ENCODE assay signal across 1 cellular context in the genomic region with DNA sequence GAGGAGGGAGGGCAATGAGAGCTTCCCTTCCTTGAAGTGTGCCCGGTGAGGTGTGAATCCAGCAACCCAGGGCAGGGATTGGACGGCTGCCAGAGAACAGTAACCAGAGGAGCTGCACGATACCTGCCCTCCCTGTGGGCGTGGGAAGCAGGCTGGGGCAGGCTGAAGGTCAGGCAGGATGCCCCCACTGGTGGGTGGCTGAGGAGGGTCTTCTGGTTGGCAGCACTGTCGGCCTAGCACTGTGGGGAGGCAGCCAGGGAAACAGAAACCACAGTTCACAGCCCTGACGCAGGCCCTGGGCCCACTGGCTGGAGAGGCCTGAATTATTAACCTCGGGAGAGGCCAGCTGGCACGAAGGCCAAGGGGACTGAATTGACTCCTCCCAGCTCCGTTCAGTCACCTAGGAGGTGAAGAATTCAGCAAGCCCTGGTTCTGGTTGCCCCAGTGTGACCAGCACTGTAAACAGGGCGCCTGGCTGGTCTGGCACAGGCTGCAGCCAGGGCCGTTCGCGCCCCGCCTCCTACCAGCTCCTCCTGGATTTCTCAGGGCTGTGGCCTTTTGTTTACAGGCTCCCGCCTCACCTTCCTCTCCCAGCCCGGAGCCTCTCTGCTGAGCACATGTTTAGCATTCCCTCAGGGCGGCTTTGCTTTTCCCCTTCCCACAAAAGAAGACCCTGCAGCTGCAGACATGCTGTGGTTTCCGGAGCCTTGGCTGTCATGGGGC.
TF ChIP-seq lines count a peak whose summit lies in the region.

No MANE protein-coding gene starts in this region.

TF ChIP-seq in HepG2, 621 proteins besides CTCF, POLR2A, EP300 and RAD21 (continued from another document and continues in another):
- no peak for TF ChIP-seq NFE2L2 (IDR thresholded peaks at IDR 0.05; ENCODE audit: low read length)
- peak; percentile 58; the same call in 1 of the 2 replicates for TF ChIP-seq ZNF350 (CRISPR knock-in tag; IDR thresholded peaks at IDR 0.05; ENCODE audit: borderline replicate concordance, low read depth)
- TF ChIP-seq DMAP1 (CRISPR knock-in tag; IDR thresholded peaks at IDR 0.05) = no peak
- no peak for TF ChIP-seq NPAS2 (CRISPR knock-in tag; IDR thresholded peaks at IDR 0.05; ENCODE audit: borderline replicate concordance)
- TF ChIP-seq NCOA1 (CRISPR knock-in tag; IDR thresholded peaks at IDR 0.05) = no peak
- TF ChIP-seq CEBPG (CRISPR knock-in tag; IDR thresholded peaks at IDR 0.05) = no peak
- TF ChIP-seq WIZ (CRISPR knock-in tag; IDR thresholded peaks at IDR 0.05) = no peak
- TF ChIP-seq, protein P1, sequence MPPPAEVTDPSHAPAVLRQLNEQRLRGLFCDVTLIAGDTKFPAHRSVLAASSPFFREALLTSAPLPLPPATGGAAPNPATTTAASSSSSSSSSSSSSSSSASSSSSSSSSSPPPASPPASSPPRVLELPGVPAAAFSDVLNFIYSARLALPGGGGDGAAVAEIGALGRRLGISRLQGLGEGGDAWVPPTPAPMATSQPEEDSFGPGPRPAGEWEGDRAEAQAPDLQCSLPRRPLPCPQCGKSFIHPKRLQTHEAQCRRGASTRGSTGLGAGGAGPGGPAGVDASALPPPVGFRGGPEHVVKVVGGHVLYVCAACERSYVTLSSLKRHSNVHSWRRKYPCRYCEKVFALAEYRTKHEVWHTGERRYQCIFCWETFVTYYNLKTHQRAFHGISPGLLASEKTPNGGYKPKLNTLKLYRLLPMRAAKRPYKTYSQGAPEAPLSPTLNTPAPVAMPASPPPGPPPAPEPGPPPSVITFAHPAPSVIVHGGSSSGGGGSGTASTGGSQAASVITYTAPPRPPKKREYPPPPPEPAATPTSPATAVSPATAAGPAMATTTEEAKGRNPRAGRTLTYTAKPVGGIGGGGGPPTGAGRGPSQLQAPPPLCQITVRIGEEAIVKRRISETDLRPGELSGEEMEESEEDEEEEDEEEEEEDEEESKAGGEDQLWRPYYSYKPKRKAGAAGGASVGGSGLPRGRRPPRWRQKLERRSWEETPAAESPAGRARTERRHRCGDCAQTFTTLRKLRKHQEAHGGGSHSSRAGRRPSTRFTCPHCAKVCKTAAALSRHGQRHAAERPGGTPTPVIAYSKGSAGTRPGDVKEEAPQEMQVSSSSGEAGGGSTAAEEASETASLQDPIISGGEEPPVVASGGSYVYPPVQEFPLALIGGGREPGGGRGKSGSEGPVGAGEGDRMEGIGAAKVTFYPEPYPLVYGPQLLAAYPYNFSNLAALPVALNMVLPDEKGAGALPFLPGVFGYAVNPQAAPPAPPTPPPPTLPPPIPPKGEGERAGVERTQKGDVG (CRISPR knock-in tag; IDR thresholded peaks at IDR 0.05; ENCODE audit: borderline replicate concordance) = peak; percentile 89
- no peak for TF ChIP-seq ELF1 (CRISPR knock-in tag; IDR thresholded peaks at IDR 0.05)
- TF ChIP-seq, protein P2, sequence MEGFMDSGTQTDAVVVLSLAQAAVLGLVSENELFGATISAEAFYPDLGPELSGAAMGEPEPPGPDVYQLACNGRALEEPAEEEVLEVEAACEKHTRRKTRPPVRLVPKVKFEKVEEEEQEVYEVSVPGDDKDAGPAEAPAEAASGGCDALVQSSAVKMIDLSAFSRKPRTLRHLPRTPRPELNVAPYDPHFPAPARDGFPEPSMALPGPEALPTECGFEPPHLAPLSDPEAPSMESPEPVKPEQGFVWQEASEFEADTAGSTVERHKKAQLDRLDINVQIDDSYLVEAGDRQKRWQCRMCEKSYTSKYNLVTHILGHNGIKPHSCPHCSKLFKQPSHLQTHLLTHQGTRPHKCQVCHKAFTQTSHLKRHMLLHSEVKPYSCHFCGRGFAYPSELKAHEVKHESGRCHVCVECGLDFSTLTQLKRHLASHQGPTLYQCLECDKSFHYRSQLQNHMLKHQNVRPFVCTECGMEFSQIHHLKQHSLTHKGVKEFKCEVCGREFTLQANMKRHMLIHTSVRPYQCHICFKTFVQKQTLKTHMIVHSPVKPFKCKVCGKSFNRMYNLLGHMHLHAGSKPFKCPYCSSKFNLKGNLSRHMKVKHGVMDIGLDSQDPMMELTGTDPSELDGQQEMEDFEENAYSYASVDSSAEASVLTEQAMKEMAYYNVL (CRISPR knock-in tag; IDR thresholded peaks at IDR 0.05; ENCODE audit: borderline replicate concordance) = peak; percentile 48
- TF ChIP-seq ZMYM4 (CRISPR knock-in tag; IDR thresholded peaks at IDR 0.05) = peak; percentile 60; the same call in 1 of the 2 replicates
- TF ChIP-seq ZNF75D (CRISPR knock-in tag; IDR thresholded peaks at IDR 0.05; ENCODE audit: borderline replicate concordance) = no peak
- peak; percentile 31 for TF ChIP-seq GATAD2A (CRISPR knock-in tag; IDR thresholded peaks at IDR 0.05)
- 0 out of 2 replicates have a peak, but pooled peaks have one; percentile 25 for TF ChIP-seq MEIS1 (CRISPR knock-in tag; IDR thresholded peaks at IDR 0.05; ENCODE audit: borderline replicate concordance)
- peak; percentile 89 for TF ChIP-seq ZNF768 (CRISPR knock-in tag; IDR thresholded peaks at IDR 0.05)
- TF ChIP-seq CHCHD3 (CRISPR knock-in tag; IDR thresholded peaks at IDR 0.05) = no peak
- no peak for TF ChIP-seq TP53 (CRISPR knock-in tag; conservative IDR thresholded peaks at IDR 0.05)
- no peak for TF ChIP-seq RBFOX2 (IDR thresholded peaks at IDR 0.05; ENCODE audit: low read depth, low read length)
- no peak for TF ChIP-seq ZNF614 (CRISPR knock-in tag; IDR thresholded peaks at IDR 0.05; ENCODE audit: borderline replicate concordance)
- TF ChIP-seq ZNF34 (CRISPR knock-in tag; IDR thresholded peaks at IDR 0.05; ENCODE audit: borderline replicate concordance) = no peak
- TF ChIP-seq, protein P3, sequence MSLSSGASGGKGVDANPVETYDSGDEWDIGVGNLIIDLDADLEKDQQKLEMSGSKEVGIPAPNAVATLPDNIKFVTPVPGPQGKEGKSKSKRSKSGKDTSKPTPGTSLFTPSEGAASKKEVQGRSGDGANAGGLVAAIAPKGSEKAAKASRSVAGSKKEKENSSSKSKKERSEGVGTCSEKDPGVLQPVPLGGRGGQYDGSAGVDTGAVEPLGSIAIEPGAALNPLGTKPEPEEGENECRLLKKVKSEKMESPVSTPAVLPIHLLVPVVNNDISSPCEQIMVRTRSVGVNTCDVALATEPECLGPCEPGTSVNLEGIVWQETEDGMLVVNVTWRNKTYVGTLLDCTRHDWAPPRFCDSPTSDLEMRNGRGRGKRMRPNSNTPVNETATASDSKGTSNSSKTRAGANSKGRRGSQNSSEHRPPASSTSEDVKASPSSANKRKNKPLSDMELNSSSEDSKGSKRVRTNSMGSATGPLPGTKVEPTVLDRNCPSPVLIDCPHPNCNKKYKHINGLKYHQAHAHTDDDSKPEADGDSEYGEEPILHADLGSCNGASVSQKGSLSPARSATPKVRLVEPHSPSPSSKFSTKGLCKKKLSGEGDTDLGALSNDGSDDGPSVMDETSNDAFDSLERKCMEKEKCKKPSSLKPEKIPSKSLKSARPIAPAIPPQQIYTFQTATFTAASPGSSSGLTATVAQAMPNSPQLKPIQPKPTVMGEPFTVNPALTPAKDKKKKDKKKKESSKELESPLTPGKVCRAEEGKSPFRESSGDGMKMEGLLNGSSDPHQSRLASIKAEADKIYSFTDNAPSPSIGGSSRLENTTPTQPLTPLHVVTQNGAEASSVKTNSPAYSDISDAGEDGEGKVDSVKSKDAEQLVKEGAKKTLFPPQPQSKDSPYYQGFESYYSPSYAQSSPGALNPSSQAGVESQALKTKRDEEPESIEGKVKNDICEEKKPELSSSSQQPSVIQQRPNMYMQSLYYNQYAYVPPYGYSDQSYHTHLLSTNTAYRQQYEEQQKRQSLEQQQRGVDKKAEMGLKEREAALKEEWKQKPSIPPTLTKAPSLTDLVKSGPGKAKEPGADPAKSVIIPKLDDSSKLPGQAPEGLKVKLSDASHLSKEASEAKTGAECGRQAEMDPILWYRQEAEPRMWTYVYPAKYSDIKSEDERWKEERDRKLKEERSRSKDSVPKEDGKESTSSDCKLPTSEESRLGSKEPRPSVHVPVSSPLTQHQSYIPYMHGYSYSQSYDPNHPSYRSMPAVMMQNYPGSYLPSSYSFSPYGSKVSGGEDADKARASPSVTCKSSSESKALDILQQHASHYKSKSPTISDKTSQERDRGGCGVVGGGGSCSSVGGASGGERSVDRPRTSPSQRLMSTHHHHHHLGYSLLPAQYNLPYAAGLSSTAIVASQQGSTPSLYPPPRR (CRISPR knock-in tag; IDR thresholded peaks at IDR 0.05; ENCODE audit: borderline replicate concordance) = peak; percentile 42; the same call in 1 of the 2 replicates
- TF ChIP-seq, protein P4, sequence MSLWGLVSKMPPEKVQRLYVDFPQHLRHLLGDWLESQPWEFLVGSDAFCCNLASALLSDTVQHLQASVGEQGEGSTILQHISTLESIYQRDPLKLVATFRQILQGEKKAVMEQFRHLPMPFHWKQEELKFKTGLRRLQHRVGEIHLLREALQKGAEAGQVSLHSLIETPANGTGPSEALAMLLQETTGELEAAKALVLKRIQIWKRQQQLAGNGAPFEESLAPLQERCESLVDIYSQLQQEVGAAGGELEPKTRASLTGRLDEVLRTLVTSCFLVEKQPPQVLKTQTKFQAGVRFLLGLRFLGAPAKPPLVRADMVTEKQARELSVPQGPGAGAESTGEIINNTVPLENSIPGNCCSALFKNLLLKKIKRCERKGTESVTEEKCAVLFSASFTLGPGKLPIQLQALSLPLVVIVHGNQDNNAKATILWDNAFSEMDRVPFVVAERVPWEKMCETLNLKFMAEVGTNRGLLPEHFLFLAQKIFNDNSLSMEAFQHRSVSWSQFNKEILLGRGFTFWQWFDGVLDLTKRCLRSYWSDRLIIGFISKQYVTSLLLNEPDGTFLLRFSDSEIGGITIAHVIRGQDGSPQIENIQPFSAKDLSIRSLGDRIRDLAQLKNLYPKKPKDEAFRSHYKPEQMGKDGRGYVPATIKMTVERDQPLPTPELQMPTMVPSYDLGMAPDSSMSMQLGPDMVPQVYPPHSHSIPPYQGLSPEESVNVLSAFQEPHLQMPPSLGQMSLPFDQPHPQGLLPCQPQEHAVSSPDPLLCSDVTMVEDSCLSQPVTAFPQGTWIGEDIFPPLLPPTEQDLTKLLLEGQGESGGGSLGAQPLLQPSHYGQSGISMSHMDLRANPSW (CRISPR knock-in tag; IDR thresholded peaks at IDR 0.05; ENCODE audit: borderline replicate concordance) = peak; percentile 76; the same call in 1 of the 2 replicates
- TF ChIP-seq XRCC5 (optimal IDR thresholded peaks at IDR 0.05; ENCODE audit: low read length) = peak; percentile 38
- peak; percentile 48 for TF ChIP-seq ZNF121 (CRISPR knock-in tag; IDR thresholded peaks at IDR 0.05)
- TF ChIP-seq, protein P5, sequence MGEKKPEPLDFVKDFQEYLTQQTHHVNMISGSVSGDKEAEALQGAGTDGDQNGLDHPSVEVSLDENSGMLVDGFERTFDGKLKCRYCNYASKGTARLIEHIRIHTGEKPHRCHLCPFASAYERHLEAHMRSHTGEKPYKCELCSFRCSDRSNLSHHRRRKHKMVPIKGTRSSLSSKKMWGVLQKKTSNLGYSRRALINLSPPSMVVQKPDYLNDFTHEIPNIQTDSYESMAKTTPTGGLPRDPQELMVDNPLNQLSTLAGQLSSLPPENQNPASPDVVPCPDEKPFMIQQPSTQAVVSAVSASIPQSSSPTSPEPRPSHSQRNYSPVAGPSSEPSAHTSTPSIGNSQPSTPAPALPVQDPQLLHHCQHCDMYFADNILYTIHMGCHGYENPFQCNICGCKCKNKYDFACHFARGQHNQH (CRISPR knock-in tag; IDR thresholded peaks at IDR 0.05) = peak; percentile 32; the same call in 1 of the 2 replicates
- TF ChIP-seq ZFP91 (CRISPR knock-in tag; IDR thresholded peaks at IDR 0.05; ENCODE audit: borderline replicate concordance) = peak; percentile 72; the same call in 1 of the 2 replicates
- TF ChIP-seq DPF2 (CRISPR knock-in tag; IDR thresholded peaks at IDR 0.05; ENCODE audit: borderline replicate concordance, low read depth) = no peak
- peak; percentile 41 for TF ChIP-seq SALL1 (CRISPR knock-in tag; IDR thresholded peaks at IDR 0.05)
- no peak for TF ChIP-seq KLF12 (CRISPR knock-in tag; IDR thresholded peaks at IDR 0.05; ENCODE audit: borderline replicate concordance)
- TF ChIP-seq ZSCAN21 (CRISPR knock-in tag; IDR thresholded peaks at IDR 0.05; ENCODE audit: borderline replicate concordance) = peak; percentile 36; the same call in 1 of the 2 replicates
- no peak for TF ChIP-seq TBP (CRISPR knock-in tag; IDR thresholded peaks at IDR 0.05)
- TF ChIP-seq, protein P6, sequence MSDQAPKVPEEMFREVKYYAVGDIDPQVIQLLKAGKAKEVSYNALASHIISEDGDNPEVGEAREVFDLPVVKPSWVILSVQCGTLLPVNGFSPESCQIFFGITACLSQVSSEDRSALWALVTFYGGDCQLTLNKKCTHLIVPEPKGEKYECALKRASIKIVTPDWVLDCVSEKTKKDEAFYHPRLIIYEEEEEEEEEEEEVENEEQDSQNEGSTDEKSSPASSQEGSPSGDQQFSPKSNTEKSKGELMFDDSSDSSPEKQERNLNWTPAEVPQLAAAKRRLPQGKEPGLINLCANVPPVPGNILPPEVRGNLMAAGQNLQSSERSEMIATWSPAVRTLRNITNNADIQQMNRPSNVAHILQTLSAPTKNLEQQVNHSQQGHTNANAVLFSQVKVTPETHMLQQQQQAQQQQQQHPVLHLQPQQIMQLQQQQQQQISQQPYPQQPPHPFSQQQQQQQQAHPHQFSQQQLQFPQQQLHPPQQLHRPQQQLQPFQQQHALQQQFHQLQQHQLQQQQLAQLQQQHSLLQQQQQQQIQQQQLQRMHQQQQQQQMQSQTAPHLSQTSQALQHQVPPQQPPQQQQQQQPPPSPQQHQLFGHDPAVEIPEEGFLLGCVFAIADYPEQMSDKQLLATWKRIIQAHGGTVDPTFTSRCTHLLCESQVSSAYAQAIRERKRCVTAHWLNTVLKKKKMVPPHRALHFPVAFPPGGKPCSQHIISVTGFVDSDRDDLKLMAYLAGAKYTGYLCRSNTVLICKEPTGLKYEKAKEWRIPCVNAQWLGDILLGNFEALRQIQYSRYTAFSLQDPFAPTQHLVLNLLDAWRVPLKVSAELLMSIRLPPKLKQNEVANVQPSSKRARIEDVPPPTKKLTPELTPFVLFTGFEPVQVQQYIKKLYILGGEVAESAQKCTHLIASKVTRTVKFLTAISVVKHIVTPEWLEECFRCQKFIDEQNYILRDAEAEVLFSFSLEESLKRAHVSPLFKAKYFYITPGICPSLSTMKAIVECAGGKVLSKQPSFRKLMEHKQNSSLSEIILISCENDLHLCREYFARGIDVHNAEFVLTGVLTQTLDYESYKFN (CRISPR knock-in tag; conservative IDR thresholded peaks at IDR 0.05) = 0 out of 2 replicates have a peak, but pooled peaks have one; percentile 14
- TF ChIP-seq ETV5 (CRISPR knock-in tag; IDR thresholded peaks at IDR 0.05; ENCODE audit: borderline replicate concordance) = 0 out of 2 replicates have a peak, but pooled peaks have one; percentile 21
- no peak for TF ChIP-seq SYNCRIP (IDR thresholded peaks at IDR 0.05; ENCODE audit: insufficient read depth, low read depth, low read length)
